Comparison of ENCODE assay signal across 12 cellular contexts in genomic region chr1:219798283-219799030, GRCh38.
DNase-seq lines count a peak whose midpoint lies in the region; ATAC-seq and TF ChIP-seq lines count a peak whose summit lies in the region.
"Had no signal": no experiment of that assay in that cellular context is flagged by ENCODE, and none has a peak within 500 bp of the region (broad histone marks: within the 10 kb centered on the region; RNA-seq: fewer than 3 reads in every experiment).

No MANE protein-coding gene starts in this region.

- H3K4me3 ChIP-seq in fibroblast of pulmonary artery (replicated peaks; ENCODE audit: low read depth, low read length), result no peak overlapping the region
- H3K4me3 ChIP-seq: Peyer's patch had no signal

- no peak for TF ChIP-seq CTCF in fibroblast of pulmonary artery (IDR thresholded peaks at IDR 0.05; ENCODE audit: low read length, missing control alignments)
- TF ChIP-seq CTCF in GM13977 (IDR thresholded peaks at IDR 0.05; ENCODE audit: extremely low read depth, insufficient read depth, missing control alignments), result no peak

- ATAC-seq in GM21825 (IDR thresholded peaks at IDR 0.05; ENCODE audit: unreplicated experiment), result peak; percentile 43

- in situ Hi-C loops in GM13977 (cut with MboI; ENCODE audit: low pct_unique_long_range_greater_than_20kb, low sequenced_read_pairs, unreplicated experiment), result no loop called here

- DNase-seq in COLO829 (ENCODE audit: low spot score), result peak; percentile 95
- DNase-seq in MV-4-11 (lab: John Stamatoyannopoulos, UW), result peak; percentile 59
- DNase-seq in fibroblast of pulmonary artery (ENCODE audit: low read depth), result peak; percentile 63
- DNase-seq in H4 (ENCODE audit: low spot score), result no peak
- DNase-seq in amygdala (lab: John Stamatoyannopoulos, UW), result no peak
- DNase-seq in globus pallidus (ENCODE audit: low spot score), result no peak
- DNase-seq in GM13977 (ENCODE audit: low spot score), result no peak
- DNase-seq: activated CD8-positive, alpha-beta memory T cell treated with anti-CD3 and anti-CD28 coated beads for 24 hours; cerebellar nuclear complex; left cardiac atrium; Peyer's patch had no signal

Comparison
In these comparisons a context has a peak if more than half of its experiments do, and no peak if none do; other contexts are left out.
1. DNase-seq: peak in COLO829 (single experiment), MV-4-11 (single experiment) and fibroblast of pulmonary artery (single experiment); none in H4 (single experiment), amygdala (0 of 56), globus pallidus (single experiment) and GM13977 (single experiment).